ENCODE assay signal across 35 cellular contexts in genomic region chr7:136140469-136140868, GRCh38.
"Had no signal": no experiment of that assay in that cellular context is flagged by ENCODE, and none has a peak within 500 bp of the region (broad histone marks: within the 10 kb centered on the region; RNA-seq: fewer than 3 reads in every experiment).

No MANE protein-coding gene starts in this region.

- H3K27ac ChIP-seq: KMS-11 had no signal

- H3K4me3 ChIP-seq: MG63 had no signal

- H3K27me3 ChIP-seq: MG63 had no signal

- DNase-seq: Kasumi-1, KG1, MG63, MM.1S, MV-4-11, NCI-H1048, NCI-H1092, NCI-H1092 treated with DMSO at 0.1 percent for 48 hours, NCI-H1105, NCI-H1105 treated with DMSO at 0.1 percent for 48 hours, NCI-H1417, NCI-H1417 treated with DMSO at 0.1 percent for 48 hours, NCI-H1436, NCI-H1436 treated with DMSO at 0.1 percent for 48 hours, NCI-H146, NCI-H1694, NCI-H1694 treated with DMSO at 0.1 percent for 48 hours, NCI-H187, NCI-H187 treated with DMSO at 0.1 percent for 48 hours, NCI-H1930, NCI-H2029, NCI-H2029 treated with DMSO at 0.1 percent for 48 hours, NCI-H2081, NCI-H2081 treated with DMSO at 0.1 percent for 48 hours, NCI-H2107, NCI-H2171, NCI-H2171 treated with DMSO at 0.1 percent for 48 hours, NCI-H2227 treated with DMSO at 0.1 percent for 48 hours, NCI-H226, NCI-H345, NCI-H446, NCI-H446 treated with DMSO at 0.1 percent for 48 hours, NCI-H510A, NCI-H510A treated with DMSO at 0.1 percent for 48 hours had no signal

- H3K9me3 ChIP-seq: MG63 had no signal

- H3K36me3 ChIP-seq: MG63 had no signal

- H3K9ac ChIP-seq: KMS-11 had no signal

- H3K4me2 ChIP-seq: KMS-11 had no signal
